In genomic region chr10:1035201-1035600, GRCh38 we compare ENCODE assay signal across 20 cellular contexts. TPM values are rescaled to one million over a fixed set of nuclear protein-coding genes. Genes with fewer than 3 reads are reported as not detected.
DNase-seq lines count a peak whose midpoint lies in the region; ATAC-seq and TF ChIP-seq lines count a peak whose summit lies in the region.
"Had no signal": no experiment of that assay in that cellular context is flagged by ENCODE, and none has a peak within 500 bp of the region (broad histone marks: within the 10 kb centered on the region; RNA-seq: fewer than 3 reads in every experiment).

No MANE protein-coding gene starts in this region.

- no peak overlapping the region for H3K4me3 ChIP-seq in skin epidermis
- H3K4me3 ChIP-seq in neural progenitor cell, result no peak overlapping the region

- H3K79me2 ChIP-seq in neural progenitor cell (ENCODE audit: low read depth), result no peaks in the 10 kb centered on the region

- DNase-seq in EH (ENCODE audit: low read depth), result peak; percentile 16
- no peak for DNase-seq in MCF 10A (ENCODE audit: unreplicated experiment)
- peak; percentile 73 for DNase-seq in medulla oblongata (ENCODE audit: extremely low spot score)
- no peak for DNase-seq in neural progenitor cell (ENCODE audit: low spot score)
- DNase-seq: activated CD4-positive, alpha-beta memory T cell treated with anti-CD3 and anti-CD28 coated beads for 36 hours; activated naive CD8-positive, alpha-beta T cell treated with anti-CD3 and anti-CD28 coated beads for 36 hours; activated T-cell treated with anti-CD3 and anti-CD28 coated beads, Interleukin-2, amount 50 U/mL, for 24 hours; COR-L47; effector CD8-positive, alpha-beta T cell; NCI-H1694 treated with DMSO at 0.1 percent for 48 hours; NCI-H446 treated with DMSO at 0.1 percent for 48 hours; NK-92 treated with Interleukin-12 subunit alpha and Interleukin-12 subunit beta, amount 100 ng/mL, for 24 hours; retina; SW 1271 had no signal

- H3K4me1 Mint-ChIP-seq in MCF 10A (ENCODE audit: insufficient read depth, unreplicated experiment) (peaks cover 19% of the 10 kb centered on the region), neural progenitor cell (no peaks in the 10 kb centered on the region)

- no peaks in the 10 kb centered on the region for H3K27me3 ChIP-seq in neural progenitor cell

- H3K27ac ChIP-seq in skin epidermis (peak overlapping the region in 11 of 21 experiments; percentile 4 to 75 (median 50)), neural progenitor cell (no peak overlapping the region)

- TF ChIP-seq CTCF in MCF 10A (IDR thresholded peaks at IDR 0.05; ENCODE audit: unreplicated experiment), result no peak
- TF ChIP-seq CTCF in neural progenitor cell (IDR thresholded peaks at IDR 0.05), result no peak

- H3K9me3 ChIP-seq in neural progenitor cell (ENCODE audit: low read depth), result no peaks in the 10 kb centered on the region

- H3K9me3 Mint-ChIP-seq in MCF 10A (ENCODE audit: unreplicated experiment), result no peaks in the 10 kb centered on the region
- H3K9me3 Mint-ChIP-seq in neural progenitor cell, result no peaks in the 10 kb centered on the region
- H3K9me3 Mint-ChIP-seq: activated CD4-positive, alpha-beta memory T cell treated with anti-CD3 and anti-CD28 coated beads for 36 hours; activated naive CD8-positive, alpha-beta T cell treated with anti-CD3 and anti-CD28 coated beads for 36 hours; activated T-cell treated with anti-CD3 and anti-CD28 coated beads, Interleukin-2, amount 50 U/mL, for 24 hours had no signal

- peaks cover 9% of the 10 kb centered on the region for H3K36me3 ChIP-seq in neural progenitor cell

- peaks cover 12% of the 10 kb centered on the region for H4K20me1 ChIP-seq in neural progenitor cell (ENCODE audit: low read depth)

- peak overlapping the region; percentile 89 for H3K27ac Mint-ChIP-seq in MCF 10A (ENCODE audit: low read depth, unreplicated experiment)
- H3K27ac Mint-ChIP-seq in neural progenitor cell, result no peak overlapping the region
- H3K27ac Mint-ChIP-seq: activated naive CD8-positive, alpha-beta T cell treated with anti-CD3 and anti-CD28 coated beads for 36 hours had no signal

- no peak for ATAC-seq in GM19452 (IDR thresholded peaks at IDR 0.05; ENCODE audit: unreplicated experiment)
- no peak for ATAC-seq in HG03175 (IDR thresholded peaks at IDR 0.05; ENCODE audit: unreplicated experiment)
- no peak for ATAC-seq in HG03378 (IDR thresholded peaks at IDR 0.05; ENCODE audit: unreplicated experiment)

- no peaks in the 10 kb centered on the region for H3K4me1 ChIP-seq in neural progenitor cell

- peaks cover 29% of the 10 kb centered on the region for H3F3A ChIP-seq in neural progenitor cell (ENCODE audit: low read depth)

- intact Hi-C loops in MCF 10A (cut with micrococcal nuclease), result no loop called here

- POLR2A ChIA-PET in MCF 10A (lab: Yijun Ruan, JAX), result interaction anchor here (1.7 to 9.2 kb wide), 5 partner anchors 11 to 104 kb away, joined by 6 to 217 read pairs (median 24); partner anchors contain the start of genes GTPBP4, IDI1, LARP4B and WDR37

- H2AFZ ChIP-seq in neural progenitor cell (replicated peaks), result no peak overlapping the region

- no peak overlapping the region for H3K4me2 ChIP-seq in neural progenitor cell

- H3K9ac ChIP-seq in neural progenitor cell, result no peak overlapping the region

- no peak overlapping the region for H3K4me3 Mint-ChIP-seq in MCF 10A (ENCODE audit: unreplicated experiment)
- H3K4me3 Mint-ChIP-seq in neural progenitor cell, result no peak overlapping the region
- H3K4me3 Mint-ChIP-seq: activated CD4-positive, alpha-beta memory T cell treated with anti-CD3 and anti-CD28 coated beads for 36 hours; activated naive CD8-positive, alpha-beta T cell treated with anti-CD3 and anti-CD28 coated beads for 36 hours; activated T-cell treated with anti-CD3 and anti-CD28 coated beads, Interleukin-2, amount 50 U/mL, for 24 hours had no signal

- H3K36me3 Mint-ChIP-seq in MCF 10A (ENCODE audit: insufficient read depth, unreplicated experiment) (peaks cover 12% of the 10 kb centered on the region), neural progenitor cell (peaks cover 9% of the 10 kb centered on the region)

- CTCF ChIA-PET in MCF 10A (lab: Yijun Ruan, JAX), result interaction anchor here (0.7 kb wide), 4 partner anchors 41 to 702 kb away, joined by 3 to 4 read pairs (median 3); no protein-coding TSS in a partner anchor

- BruUV-seq in MCF 10A (replicated peaks; lab: Mats Ljungman, UMichigan), result no TSS peak

- no peaks in the 10 kb centered on the region for H3K27me3 Mint-ChIP-seq in MCF 10A (ENCODE audit: insufficient read depth, unreplicated experiment)
- H3K27me3 Mint-ChIP-seq in neural progenitor cell (ENCODE audit: insufficient read depth, low read depth), result no peaks in the 10 kb centered on the region
- H3K27me3 Mint-ChIP-seq: activated CD4-positive, alpha-beta memory T cell treated with anti-CD3 and anti-CD28 coated beads for 36 hours; activated naive CD8-positive, alpha-beta T cell treated with anti-CD3 and anti-CD28 coated beads for 36 hours; activated T-cell treated with anti-CD3 and anti-CD28 coated beads, Interleukin-2, amount 50 U/mL, for 24 hours had no signal

RNA-seq across cellular contexts. Expression of gene IDI2, which starts 9.5 kb away (rescaled TPM):
- total RNA-seq in MCF 10A (2022), result not detected in 2 replicates
- not detected in 2 replicates for total RNA-seq in neural progenitor cell (ENCODE audit: low replicate concordance)
- total RNA-seq: activated CD4-positive, alpha-beta memory T cell treated with anti-CD3 and anti-CD28 coated beads for 36 hours; activated naive CD8-positive, alpha-beta T cell treated with anti-CD3 and anti-CD28 coated beads for 36 hours; liver; myocyte had no signal

RNA-seq across cellular contexts. Expression of gene IDI1, which starts 13.7 kb away (rescaled TPM):
- 22.2 and 25.1 TPM in 2 replicates for total RNA-seq in MCF 10A (2022)
- total RNA-seq in neural progenitor cell (ENCODE audit: low replicate concordance), result 117 and 168 TPM in 2 replicates

RNA-seq across cellular contexts. Expression of gene WDR37, which starts 21.0 kb away (rescaled TPM):
- total RNA-seq in MCF 10A (2022) (14.2 and 18.2 TPM in 2 replicates), neural progenitor cell (ENCODE audit: low replicate concordance) (11.6 and 14.7 TPM in 2 replicates)

RNA-seq across cellular contexts. Expression of gene GTPBP4, which starts 47.0 kb away (rescaled TPM):
- total RNA-seq in MCF 10A (2022) (138 and 142 TPM in 2 replicates), neural progenitor cell (ENCODE audit: low replicate concordance) (32.4 and 53.4 TPM in 2 replicates)

Comparison
In these comparisons a context has a peak if more than half of its experiments do, and no peak if none do; other contexts are left out.
1. DNase-seq: peak in EH (single experiment) and medulla oblongata (single experiment); none in MCF 10A (single experiment) and neural progenitor cell (single experiment).